In the genomic region with DNA sequence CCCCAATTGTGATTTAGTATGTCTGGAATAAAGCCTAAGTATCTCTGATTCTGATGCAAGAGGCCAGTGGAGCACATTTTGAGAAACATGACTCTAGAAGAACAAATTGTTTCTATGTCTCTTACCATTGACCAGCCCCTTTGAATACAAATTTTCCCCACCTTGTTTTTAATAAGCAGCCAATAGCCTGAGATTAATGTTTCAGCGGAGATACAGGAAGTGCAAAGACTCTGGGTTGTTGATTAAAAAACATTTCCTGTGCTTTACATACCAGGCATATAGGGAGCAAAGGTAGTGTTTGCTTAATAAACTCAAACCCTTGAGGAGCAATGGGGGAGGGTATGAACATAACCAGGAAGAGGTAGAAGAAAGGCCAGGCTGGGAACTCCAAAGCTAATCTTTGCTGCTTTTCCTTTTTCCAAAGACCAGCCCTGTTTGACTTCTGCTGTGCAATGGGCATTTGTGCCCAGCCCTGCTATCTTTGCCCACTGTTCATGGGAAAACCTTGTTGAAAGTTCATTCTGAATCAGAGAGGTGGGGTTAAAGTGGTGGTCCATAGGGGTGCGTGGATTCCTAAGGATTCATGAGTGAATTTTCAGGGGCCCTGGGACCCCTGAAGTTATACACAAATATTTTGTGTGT, we compare ENCODE assay signal across 1 cellular context.
TF ChIP-seq lines count a peak whose summit lies in the region.

No MANE protein-coding gene starts in this region.

TF ChIP-seq in HepG2, 621 proteins besides CTCF, POLR2A, EP300 and RAD21 (continued from another document and continues in another):
- 0 out of 2 replicates have a peak, but pooled peaks have one; percentile 38 for TF ChIP-seq ZNF441 (CRISPR knock-in tag; IDR thresholded peaks at IDR 0.05; ENCODE audit: borderline replicate concordance)
- TF ChIP-seq CCDC6 (CRISPR knock-in tag; IDR thresholded peaks at IDR 0.05): no peak; the same call in 1 of the 2 replicates
- peak; percentile 97 for TF ChIP-seq SMAD3 (CRISPR knock-in tag; IDR thresholded peaks at IDR 0.05)
- TF ChIP-seq CREB1 (IDR thresholded peaks at IDR 0.05): no peak
- peak; percentile 68; the same call in 1 of the 2 replicates for TF ChIP-seq CREB1 (CRISPR knock-in tag; IDR thresholded peaks at IDR 0.05)
- TF ChIP-seq MED1 (CRISPR knock-in tag; IDR thresholded peaks at IDR 0.05): peak; percentile 99
- TF ChIP-seq ELF3 (CRISPR knock-in tag; IDR thresholded peaks at IDR 0.05): peak; percentile 100
- TF ChIP-seq, protein P1, sequence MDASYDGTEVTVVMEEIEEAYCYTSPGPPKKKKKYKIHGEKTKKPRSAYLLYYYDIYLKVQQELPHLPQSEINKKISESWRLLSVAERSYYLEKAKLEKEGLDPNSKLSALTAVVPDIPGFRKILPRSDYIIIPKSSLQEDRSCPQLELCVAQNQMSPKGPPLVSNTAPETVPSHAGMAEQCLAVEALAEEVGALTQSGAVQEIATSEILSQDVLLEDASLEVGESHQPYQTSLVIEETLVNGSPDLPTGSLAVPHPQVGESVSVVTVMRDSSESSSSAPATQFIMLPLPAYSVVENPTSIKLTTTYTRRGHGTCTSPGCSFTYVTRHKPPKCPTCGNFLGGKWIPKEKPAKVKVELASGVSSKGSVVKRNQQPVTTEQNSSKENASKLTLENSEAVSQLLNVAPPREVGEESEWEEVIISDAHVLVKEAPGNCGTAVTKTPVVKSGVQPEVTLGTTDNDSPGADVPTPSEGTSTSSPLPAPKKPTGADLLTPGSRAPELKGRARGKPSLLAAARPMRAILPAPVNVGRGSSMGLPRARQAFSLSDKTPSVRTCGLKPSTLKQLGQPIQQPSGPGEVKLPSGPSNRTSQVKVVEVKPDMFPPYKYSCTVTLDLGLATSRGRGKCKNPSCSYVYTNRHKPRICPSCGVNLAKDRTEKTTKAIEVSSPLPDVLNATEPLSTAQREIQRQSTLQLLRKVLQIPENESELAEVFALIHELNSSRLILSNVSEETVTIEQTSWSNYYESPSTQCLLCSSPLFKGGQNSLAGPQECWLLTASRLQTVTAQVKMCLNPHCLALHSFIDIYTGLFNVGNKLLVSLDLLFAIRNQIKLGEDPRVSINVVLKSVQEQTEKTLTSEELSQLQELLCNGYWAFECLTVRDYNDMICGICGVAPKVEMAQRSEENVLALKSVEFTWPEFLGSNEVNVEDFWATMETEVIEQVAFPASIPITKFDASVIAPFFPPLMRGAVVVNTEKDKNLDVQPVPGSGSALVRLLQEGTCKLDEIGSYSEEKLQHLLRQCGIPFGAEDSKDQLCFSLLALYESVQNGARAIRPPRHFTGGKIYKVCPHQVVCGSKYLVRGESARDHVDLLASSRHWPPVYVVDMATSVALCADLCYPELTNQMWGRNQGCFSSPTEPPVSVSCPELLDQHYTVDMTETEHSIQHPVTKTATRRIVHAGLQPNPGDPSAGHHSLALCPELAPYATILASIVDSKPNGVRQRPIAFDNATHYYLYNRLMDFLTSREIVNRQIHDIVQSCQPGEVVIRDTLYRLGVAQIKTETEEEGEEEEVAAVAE (CRISPR knock-in tag; IDR thresholded peaks at IDR 0.05; ENCODE audit: borderline replicate concordance): peak; percentile 92
- TF ChIP-seq SP140L (CRISPR knock-in tag; IDR thresholded peaks at IDR 0.05; ENCODE audit: borderline replicate concordance): peak; percentile 77
- TF ChIP-seq, protein P2, sequence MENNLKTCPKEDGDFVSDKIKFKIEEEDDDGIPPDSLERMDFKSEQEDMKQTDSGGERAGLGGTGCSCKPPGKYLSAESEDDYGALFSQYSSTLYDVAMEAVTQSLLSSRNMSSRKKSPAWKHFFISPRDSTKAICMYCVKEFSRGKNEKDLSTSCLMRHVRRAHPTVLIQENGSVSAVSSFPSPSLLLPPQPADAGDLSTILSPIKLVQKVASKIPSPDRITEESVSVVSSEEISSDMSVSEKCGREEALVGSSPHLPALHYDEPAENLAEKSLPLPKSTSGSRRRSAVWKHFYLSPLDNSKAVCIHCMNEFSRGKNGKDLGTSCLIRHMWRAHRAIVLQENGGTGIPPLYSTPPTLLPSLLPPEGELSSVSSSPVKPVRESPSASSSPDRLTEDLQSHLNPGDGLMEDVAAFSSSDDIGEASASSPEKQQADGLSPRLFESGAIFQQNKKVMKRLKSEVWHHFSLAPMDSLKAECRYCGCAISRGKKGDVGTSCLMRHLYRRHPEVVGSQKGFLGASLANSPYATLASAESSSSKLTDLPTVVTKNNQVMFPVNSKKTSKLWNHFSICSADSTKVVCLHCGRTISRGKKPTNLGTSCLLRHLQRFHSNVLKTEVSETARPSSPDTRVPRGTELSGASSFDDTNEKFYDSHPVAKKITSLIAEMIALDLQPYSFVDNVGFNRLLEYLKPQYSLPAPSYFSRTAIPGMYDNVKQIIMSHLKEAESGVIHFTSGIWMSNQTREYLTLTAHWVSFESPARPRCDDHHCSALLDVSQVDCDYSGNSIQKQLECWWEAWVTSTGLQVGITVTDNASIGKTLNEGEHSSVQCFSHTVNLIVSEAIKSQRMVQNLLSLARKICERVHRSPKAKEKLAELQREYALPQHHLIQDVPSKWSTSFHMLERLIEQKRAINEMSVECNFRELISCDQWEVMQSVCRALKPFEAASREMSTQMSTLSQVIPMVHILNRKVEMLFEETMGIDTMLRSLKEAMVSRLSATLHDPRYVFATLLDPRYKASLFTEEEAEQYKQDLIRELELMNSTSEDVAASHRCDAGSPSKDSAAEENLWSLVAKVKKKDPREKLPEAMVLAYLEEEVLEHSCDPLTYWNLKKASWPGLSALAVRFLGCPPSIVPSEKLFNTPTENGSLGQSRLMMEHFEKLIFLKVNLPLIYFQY (CRISPR knock-in tag; IDR thresholded peaks at IDR 0.05; ENCODE audit: borderline replicate concordance): peak; percentile 25; the same call in 1 of the 2 replicates
- TF ChIP-seq, protein P3, sequence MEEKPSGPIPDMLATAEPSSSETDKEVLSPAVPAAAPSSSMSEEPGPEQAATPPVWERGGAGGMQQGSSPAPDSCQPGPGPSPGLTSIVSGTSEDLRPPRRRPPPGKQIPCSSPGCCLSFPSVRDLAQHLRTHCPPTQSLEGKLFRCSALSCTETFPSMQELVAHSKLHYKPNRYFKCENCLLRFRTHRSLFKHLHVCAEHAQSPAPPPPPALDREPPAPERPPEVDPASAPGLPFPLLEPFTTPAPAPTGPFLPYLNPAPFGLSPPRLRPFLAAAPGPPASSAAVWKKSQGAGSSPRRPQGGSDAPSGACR (CRISPR knock-in tag; IDR thresholded peaks at IDR 0.05): peak; percentile 73
- TF ChIP-seq, protein P4, sequence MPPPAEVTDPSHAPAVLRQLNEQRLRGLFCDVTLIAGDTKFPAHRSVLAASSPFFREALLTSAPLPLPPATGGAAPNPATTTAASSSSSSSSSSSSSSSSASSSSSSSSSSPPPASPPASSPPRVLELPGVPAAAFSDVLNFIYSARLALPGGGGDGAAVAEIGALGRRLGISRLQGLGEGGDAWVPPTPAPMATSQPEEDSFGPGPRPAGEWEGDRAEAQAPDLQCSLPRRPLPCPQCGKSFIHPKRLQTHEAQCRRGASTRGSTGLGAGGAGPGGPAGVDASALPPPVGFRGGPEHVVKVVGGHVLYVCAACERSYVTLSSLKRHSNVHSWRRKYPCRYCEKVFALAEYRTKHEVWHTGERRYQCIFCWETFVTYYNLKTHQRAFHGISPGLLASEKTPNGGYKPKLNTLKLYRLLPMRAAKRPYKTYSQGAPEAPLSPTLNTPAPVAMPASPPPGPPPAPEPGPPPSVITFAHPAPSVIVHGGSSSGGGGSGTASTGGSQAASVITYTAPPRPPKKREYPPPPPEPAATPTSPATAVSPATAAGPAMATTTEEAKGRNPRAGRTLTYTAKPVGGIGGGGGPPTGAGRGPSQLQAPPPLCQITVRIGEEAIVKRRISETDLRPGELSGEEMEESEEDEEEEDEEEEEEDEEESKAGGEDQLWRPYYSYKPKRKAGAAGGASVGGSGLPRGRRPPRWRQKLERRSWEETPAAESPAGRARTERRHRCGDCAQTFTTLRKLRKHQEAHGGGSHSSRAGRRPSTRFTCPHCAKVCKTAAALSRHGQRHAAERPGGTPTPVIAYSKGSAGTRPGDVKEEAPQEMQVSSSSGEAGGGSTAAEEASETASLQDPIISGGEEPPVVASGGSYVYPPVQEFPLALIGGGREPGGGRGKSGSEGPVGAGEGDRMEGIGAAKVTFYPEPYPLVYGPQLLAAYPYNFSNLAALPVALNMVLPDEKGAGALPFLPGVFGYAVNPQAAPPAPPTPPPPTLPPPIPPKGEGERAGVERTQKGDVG (CRISPR knock-in tag; IDR thresholded peaks at IDR 0.05; ENCODE audit: borderline replicate concordance): no peak
- peak; percentile 87 for TF ChIP-seq BCL6 (CRISPR knock-in tag; IDR thresholded peaks at IDR 0.05)
- TF ChIP-seq, protein P5, sequence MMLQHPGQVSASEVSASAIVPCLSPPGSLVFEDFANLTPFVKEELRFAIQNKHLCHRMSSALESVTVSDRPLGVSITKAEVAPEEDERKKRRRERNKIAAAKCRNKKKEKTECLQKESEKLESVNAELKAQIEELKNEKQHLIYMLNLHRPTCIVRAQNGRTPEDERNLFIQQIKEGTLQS (CRISPR knock-in tag; IDR thresholded peaks at IDR 0.05): 0 out of 2 replicates have a peak, but pooled peaks have one; percentile 55
- peak; percentile 91 for TF ChIP-seq RCOR2 (CRISPR knock-in tag; IDR thresholded peaks at IDR 0.05)
- TF ChIP-seq KLF11 (CRISPR knock-in tag; IDR thresholded peaks at IDR 0.05): 0 out of 2 replicates have a peak, but pooled peaks have one; percentile 70
- TF ChIP-seq ZMYM4 (CRISPR knock-in tag; IDR thresholded peaks at IDR 0.05): peak; percentile 91
- 0 out of 2 replicates have a peak, but pooled peaks have one; percentile 40 for TF ChIP-seq HNRNPL (IDR thresholded peaks at IDR 0.05; ENCODE audit: low read depth, low read length)
- TF ChIP-seq ZBTB8A (CRISPR knock-in tag; IDR thresholded peaks at IDR 0.05; ENCODE audit: borderline replicate concordance, low read depth): 0 out of 2 replicates have a peak, but pooled peaks have one; percentile 12
- peak; percentile 88 for TF ChIP-seq ZNF605 (CRISPR knock-in tag; IDR thresholded peaks at IDR 0.05)
- TF ChIP-seq CCAR2 (optimal IDR thresholded peaks at IDR 0.05; ENCODE audit: low read depth, low read length): no peak
- TF ChIP-seq SOX13 (IDR thresholded peaks at IDR 0.05): peak; percentile 80
- peak in 1 of 2 experiments; percentile 90; a peak in 2 of 4 replicates for TF ChIP-seq SOX13 (CRISPR knock-in tag; conservative IDR thresholded peaks at IDR 0.05 in 1 of 2, IDR thresholded peaks at IDR 0.05 in 1 of 2)
- TF ChIP-seq, protein P6, sequence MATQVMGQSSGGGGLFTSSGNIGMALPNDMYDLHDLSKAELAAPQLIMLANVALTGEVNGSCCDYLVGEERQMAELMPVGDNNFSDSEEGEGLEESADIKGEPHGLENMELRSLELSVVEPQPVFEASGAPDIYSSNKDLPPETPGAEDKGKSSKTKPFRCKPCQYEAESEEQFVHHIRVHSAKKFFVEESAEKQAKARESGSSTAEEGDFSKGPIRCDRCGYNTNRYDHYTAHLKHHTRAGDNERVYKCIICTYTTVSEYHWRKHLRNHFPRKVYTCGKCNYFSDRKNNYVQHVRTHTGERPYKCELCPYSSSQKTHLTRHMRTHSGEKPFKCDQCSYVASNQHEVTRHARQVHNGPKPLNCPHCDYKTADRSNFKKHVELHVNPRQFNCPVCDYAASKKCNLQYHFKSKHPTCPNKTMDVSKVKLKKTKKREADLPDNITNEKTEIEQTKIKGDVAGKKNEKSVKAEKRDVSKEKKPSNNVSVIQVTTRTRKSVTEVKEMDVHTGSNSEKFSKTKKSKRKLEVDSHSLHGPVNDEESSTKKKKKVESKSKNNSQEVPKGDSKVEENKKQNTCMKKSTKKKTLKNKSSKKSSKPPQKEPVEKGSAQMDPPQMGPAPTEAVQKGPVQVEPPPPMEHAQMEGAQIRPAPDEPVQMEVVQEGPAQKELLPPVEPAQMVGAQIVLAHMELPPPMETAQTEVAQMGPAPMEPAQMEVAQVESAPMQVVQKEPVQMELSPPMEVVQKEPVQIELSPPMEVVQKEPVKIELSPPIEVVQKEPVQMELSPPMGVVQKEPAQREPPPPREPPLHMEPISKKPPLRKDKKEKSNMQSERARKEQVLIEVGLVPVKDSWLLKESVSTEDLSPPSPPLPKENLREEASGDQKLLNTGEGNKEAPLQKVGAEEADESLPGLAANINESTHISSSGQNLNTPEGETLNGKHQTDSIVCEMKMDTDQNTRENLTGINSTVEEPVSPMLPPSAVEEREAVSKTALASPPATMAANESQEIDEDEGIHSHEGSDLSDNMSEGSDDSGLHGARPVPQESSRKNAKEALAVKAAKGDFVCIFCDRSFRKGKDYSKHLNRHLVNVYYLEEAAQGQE (IDR thresholded peaks at IDR 0.05; ENCODE audit: borderline replicate concordance in 1 of 2, low read depth in 1 of 2, low read length in 2 of 2): peak in 1 of 2 experiments; percentile 61; a peak in 1 of 4 replicates
- TF ChIP-seq MIER3 (CRISPR knock-in tag; IDR thresholded peaks at IDR 0.05; ENCODE audit: borderline replicate concordance): peak; percentile 87; the same call in 1 of the 2 replicates
- TF ChIP-seq HIVEP1 (CRISPR knock-in tag; IDR thresholded peaks at IDR 0.05): no peak
- TF ChIP-seq DPF2 (CRISPR knock-in tag; IDR thresholded peaks at IDR 0.05; ENCODE audit: borderline replicate concordance, low read depth): peak; percentile 92
- peak; percentile 50; the same call in 1 of the 2 replicates for TF ChIP-seq ZSCAN30 (CRISPR knock-in tag; IDR thresholded peaks at IDR 0.05)
- TF ChIP-seq MYNN (CRISPR knock-in tag; IDR thresholded peaks at IDR 0.05; ENCODE audit: low read depth): peak; percentile 59
- TF ChIP-seq, protein P7, sequence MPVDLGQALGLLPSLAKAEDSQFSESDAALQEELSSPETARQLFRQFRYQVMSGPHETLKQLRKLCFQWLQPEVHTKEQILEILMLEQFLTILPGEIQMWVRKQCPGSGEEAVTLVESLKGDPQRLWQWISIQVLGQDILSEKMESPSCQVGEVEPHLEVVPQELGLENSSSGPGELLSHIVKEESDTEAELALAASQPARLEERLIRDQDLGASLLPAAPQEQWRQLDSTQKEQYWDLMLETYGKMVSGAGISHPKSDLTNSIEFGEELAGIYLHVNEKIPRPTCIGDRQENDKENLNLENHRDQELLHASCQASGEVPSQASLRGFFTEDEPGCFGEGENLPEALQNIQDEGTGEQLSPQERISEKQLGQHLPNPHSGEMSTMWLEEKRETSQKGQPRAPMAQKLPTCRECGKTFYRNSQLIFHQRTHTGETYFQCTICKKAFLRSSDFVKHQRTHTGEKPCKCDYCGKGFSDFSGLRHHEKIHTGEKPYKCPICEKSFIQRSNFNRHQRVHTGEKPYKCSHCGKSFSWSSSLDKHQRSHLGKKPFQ (CRISPR knock-in tag; IDR thresholded peaks at IDR 0.05; ENCODE audit: insufficient replicate concordance): peak; percentile 6
- peak; percentile 85; the same call in 1 of the 2 replicates for TF ChIP-seq NCOR1 (IDR thresholded peaks at IDR 0.05; ENCODE audit: borderline replicate concordance, low read length)
- TF ChIP-seq, protein P8, sequence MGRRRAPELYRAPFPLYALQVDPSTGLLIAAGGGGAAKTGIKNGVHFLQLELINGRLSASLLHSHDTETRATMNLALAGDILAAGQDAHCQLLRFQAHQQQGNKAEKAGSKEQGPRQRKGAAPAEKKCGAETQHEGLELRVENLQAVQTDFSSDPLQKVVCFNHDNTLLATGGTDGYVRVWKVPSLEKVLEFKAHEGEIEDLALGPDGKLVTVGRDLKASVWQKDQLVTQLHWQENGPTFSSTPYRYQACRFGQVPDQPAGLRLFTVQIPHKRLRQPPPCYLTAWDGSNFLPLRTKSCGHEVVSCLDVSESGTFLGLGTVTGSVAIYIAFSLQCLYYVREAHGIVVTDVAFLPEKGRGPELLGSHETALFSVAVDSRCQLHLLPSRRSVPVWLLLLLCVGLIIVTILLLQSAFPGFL (CRISPR knock-in tag; IDR thresholded peaks at IDR 0.05): no peak
